ENCODE assay signal across 1 cellular context in genomic region chr20:59469266-59470252, GRCh38.
TF ChIP-seq lines count a peak whose summit lies in the region.

No MANE protein-coding gene starts in this region.

TF ChIP-seq in HepG2, 621 proteins besides CTCF, POLR2A, EP300 and RAD21 (continued from another document):
- TF ChIP-seq YY1 (IDR thresholded peaks at IDR 0.05; ENCODE audit: insufficient read depth, insufficient replicate concordance, low read depth, low read length) (peak; percentile 65), SOX13 (IDR thresholded peaks at IDR 0.05) (no peak), SOX13 (CRISPR knock-in tag; conservative IDR thresholded peaks at IDR 0.05 in 1 of 2, IDR thresholded peaks at IDR 0.05 in 1 of 2) (peak in 1 of 2 experiments; percentile 84; a peak in 2 of 4 replicates), ZNF691 (CRISPR knock-in tag; IDR thresholded peaks at IDR 0.05; ENCODE audit: borderline replicate concordance, low read depth) (no peak), ZNF501 (CRISPR knock-in tag; IDR thresholded peaks at IDR 0.05) (no peak), RBAK (CRISPR knock-in tag; IDR thresholded peaks at IDR 0.05) (no peak), HOXA3 (CRISPR knock-in tag; IDR thresholded peaks at IDR 0.05) (peak; percentile 22; the same call in 1 of the 2 replicates), EHMT2 (IDR thresholded peaks at IDR 0.05; ENCODE audit: borderline replicate concordance, low read depth, low read length) (peak; percentile 72; the same call in 1 of the 2 replicates), RARG (CRISPR knock-in tag; IDR thresholded peaks at IDR 0.05; ENCODE audit: low read depth) (no peak), TRIM24 (CRISPR knock-in tag; IDR thresholded peaks at IDR 0.05) (no peak), ZBTB43 (CRISPR knock-in tag; conservative IDR thresholded peaks at IDR 0.05) (no peak)
